ENCODE assay signal across 10 cellular contexts in genomic region chr1:68049941-68050878, GRCh38. TPM values are rescaled to one million over a fixed set of nuclear protein-coding genes. Genes with fewer than 3 reads are reported as not detected.
DNase-seq lines count a peak whose midpoint lies in the region; ATAC-seq and TF ChIP-seq lines count a peak whose summit lies in the region.
"Had no signal": no experiment of that assay in that cellular context is flagged by ENCODE, and none has a peak within 500 bp of the region (broad histone marks: within the 10 kb centered on the region; RNA-seq: fewer than 3 reads in every experiment).

Gene DIRAS3, minus strand, starts transcription at chr1:68050627. Its CDS starts 3,330 bp downstream, at chr1:68047297.

- H3K27me3 ChIP-seq in vagina = no peaks in the 10 kb centered on the region
- H3K27me3 ChIP-seq: BLaER1 treated with 17β-estradiol and CSF1 and Interleukin-3, amounts not matched to agents 10 nM and 100 nM had no signal

- peak within 1 kb of the TSS; percentile 29 for H3K27ac ChIP-seq in vagina
- H3K27ac ChIP-seq: BLaER1 treated with 17β-estradiol and CSF1 and Interleukin-3, amounts not matched to agents 10 nM and 100 nM had no signal

- peaks cover 6% of the 10 kb centered on the region for H3K4me1 ChIP-seq in vagina
- H3K4me1 ChIP-seq: BLaER1 treated with 17β-estradiol and CSF1 and Interleukin-3, amounts not matched to agents 10 nM and 100 nM had no signal

- peaks cover 2% of the 10 kb centered on the region for H3K4me1 Mint-ChIP-seq in T-helper 2 cell treated with Interferon-gamma antibody and Interleukin-4, amounts not matched to agents 5 μg/mL and 100 μg/mL, for 36 hours (ENCODE audit: low read depth)
- H3K4me1 Mint-ChIP-seq in endothelial cell (ENCODE audit: unreplicated experiment) = no peaks in the 10 kb centered on the region
- H3K4me1 Mint-ChIP-seq in stimulated activated memory B cell treated with anti-CD40 and anti-IgM and Interleukin-4, amounts not matched to agents 10 μg/mL and 1 μg/mL and 100 μg/mL, for 72 hours = no peaks in the 10 kb centered on the region
- H3K4me1 Mint-ChIP-seq: activated CD8-positive, alpha-beta memory T cell treated with anti-CD3 and anti-CD28 coated beads, Interleukin-2, amount 10 ng/mL, durations not matched to agents 7 days and 5 days had no signal

- no peaks in the 10 kb centered on the region for H3K36me3 Mint-ChIP-seq in T-helper 2 cell treated with Interferon-gamma antibody and Interleukin-4, amounts not matched to agents 5 μg/mL and 100 μg/mL, for 36 hours (ENCODE audit: low read depth)
- no peaks in the 10 kb centered on the region for H3K36me3 Mint-ChIP-seq in endothelial cell (ENCODE audit: low read depth, unreplicated experiment)
- no peaks in the 10 kb centered on the region for H3K36me3 Mint-ChIP-seq in stimulated activated memory B cell treated with anti-CD40 and anti-IgM and Interleukin-4, amounts not matched to agents 10 μg/mL and 1 μg/mL and 100 μg/mL, for 72 hours
- H3K36me3 Mint-ChIP-seq: activated CD8-positive, alpha-beta memory T cell treated with anti-CD3 and anti-CD28 coated beads, Interleukin-2, amount 10 ng/mL, durations not matched to agents 7 days and 5 days had no signal

- TF ChIP-seq CTCF in endothelial cell (IDR thresholded peaks at IDR 0.05; ENCODE audit: unreplicated experiment) (no peak), vagina (IDR thresholded peaks at IDR 0.05) (no peak)

- no peaks in the 10 kb centered on the region for H3K36me3 ChIP-seq in vagina
- H3K36me3 ChIP-seq: BLaER1 treated with 17β-estradiol and CSF1 and Interleukin-3, amounts not matched to agents 10 nM and 100 nM had no signal

- no peak for ATAC-seq in stimulated activated memory B cell treated with anti-CD40 and anti-IgM and Interleukin-4, amounts not matched to agents 10 μg/mL and 1 μg/mL and 100 μg/mL, for 72 hours
- ATAC-seq in GM18873 (IDR thresholded peaks at IDR 0.05; ENCODE audit: low FRiP score, unreplicated experiment) = no peak
- ATAC-seq in HG03039 (IDR thresholded peaks at IDR 0.05; ENCODE audit: unreplicated experiment) = no peak
- ATAC-seq: activated CD8-positive, alpha-beta memory T cell treated with anti-CD3 and anti-CD28 coated beads, Interleukin-2, amount 10 ng/mL, durations not matched to agents 7 days and 5 days had no signal

- TF ChIP-seq POLR2A in vagina (IDR thresholded peaks at IDR 0.05) = no peak

- H3K27ac Mint-ChIP-seq in T-helper 2 cell treated with Interferon-gamma antibody and Interleukin-4, amounts not matched to agents 5 μg/mL and 100 μg/mL, for 36 hours = no peak within 1 kb of the TSS
- no peak within 1 kb of the TSS for H3K27ac Mint-ChIP-seq in endothelial cell (ENCODE audit: unreplicated experiment)
- no peak within 1 kb of the TSS for H3K27ac Mint-ChIP-seq in stimulated activated memory B cell treated with anti-CD40 and anti-IgM and Interleukin-4, amounts not matched to agents 10 μg/mL and 1 μg/mL and 100 μg/mL, for 72 hours
- H3K27ac Mint-ChIP-seq: activated CD8-positive, alpha-beta memory T cell treated with anti-CD3 and anti-CD28 coated beads, Interleukin-2, amount 10 ng/mL, durations not matched to agents 7 days and 5 days had no signal

- H3K4me3 ChIP-seq in vagina = peak within 1 kb of the TSS; percentile 38 to 40
- H3K4me3 ChIP-seq: BLaER1 treated with 17β-estradiol and CSF1 and Interleukin-3, amounts not matched to agents 10 nM and 100 nM had no signal

- H3K4me3 Mint-ChIP-seq in T-helper 2 cell treated with Interferon-gamma antibody and Interleukin-4, amounts not matched to agents 5 μg/mL and 100 μg/mL, for 36 hours = no peak within 1 kb of the TSS
- H3K4me3 Mint-ChIP-seq in endothelial cell (ENCODE audit: unreplicated experiment) = peak within 1 kb of the TSS; percentile 67
- no peak within 1 kb of the TSS for H3K4me3 Mint-ChIP-seq in stimulated activated memory B cell treated with anti-CD40 and anti-IgM and Interleukin-4, amounts not matched to agents 10 μg/mL and 1 μg/mL and 100 μg/mL, for 72 hours
- H3K4me3 Mint-ChIP-seq: activated CD8-positive, alpha-beta memory T cell treated with anti-CD3 and anti-CD28 coated beads, Interleukin-2, amount 10 ng/mL, durations not matched to agents 7 days and 5 days had no signal

- H3K27me3 Mint-ChIP-seq in T-helper 2 cell treated with Interferon-gamma antibody and Interleukin-4, amounts not matched to agents 5 μg/mL and 100 μg/mL, for 36 hours (ENCODE audit: low read depth) = peaks cover 32% of the 10 kb centered on the region
- peaks cover 4% of the 10 kb centered on the region for H3K27me3 Mint-ChIP-seq in endothelial cell (ENCODE audit: unreplicated experiment)
- H3K27me3 Mint-ChIP-seq in stimulated activated memory B cell treated with anti-CD40 and anti-IgM and Interleukin-4, amounts not matched to agents 10 μg/mL and 1 μg/mL and 100 μg/mL, for 72 hours = no peaks in the 10 kb centered on the region

- peak; percentile 7 for DNase-seq in T-helper 2 cell treated with Interferon-gamma antibody and Interleukin-4, amounts not matched to agents 5 μg/mL and 100 μg/mL, for 36 hours (ENCODE audit: low spot score)
- DNase-seq in T-helper 2 cell = no peak
- DNase-seq in endothelial cell (ENCODE audit: low spot score) = peak; percentile 11
- DNase-seq in mucosa of gallbladder (ENCODE audit: low spot score) = peak; percentile 15
- DNase-seq in vagina (ENCODE audit: extremely low spot score in 2 of 2) = no peak
- DNase-seq: activated CD8-positive, alpha-beta memory T cell treated with anti-CD3 and anti-CD28 coated beads, Interleukin-2, amount 10 ng/mL, durations not matched to agents 7 days and 5 days had no signal

- H3K9me3 ChIP-seq in vagina = no peaks in the 10 kb centered on the region

- intact Hi-C loops in vagina (cut with DNase I) = no loop called here

- no peaks in the 10 kb centered on the region for H3K9me3 Mint-ChIP-seq in T-helper 2 cell treated with Interferon-gamma antibody and Interleukin-4, amounts not matched to agents 5 μg/mL and 100 μg/mL, for 36 hours
- no peaks in the 10 kb centered on the region for H3K9me3 Mint-ChIP-seq in endothelial cell (ENCODE audit: unreplicated experiment)
- H3K9me3 Mint-ChIP-seq in stimulated activated memory B cell treated with anti-CD40 and anti-IgM and Interleukin-4, amounts not matched to agents 10 μg/mL and 1 μg/mL and 100 μg/mL, for 72 hours = no peaks in the 10 kb centered on the region

RNA-seq across cellular contexts. Expression of gene DIRAS3, which starts in this region (rescaled TPM):
- 0.49 TPM for total RNA-seq in endothelial cell (ENCODE audit: unreplicated experiment)
- total RNA-seq in mucosa of gallbladder = 14.0 TPM
- total RNA-seq in vagina = 2.0 TPM

Comparison
In these comparisons a context has a peak if more than half of its experiments do, and no peak if none do; other contexts are left out.
1. DNase-seq: peak in T-helper 2 cell treated with Interferon-gamma antibody and Interleukin-4, amounts not matched to agents 5 μg/mL and 100 μg/mL, for 36 hours (single experiment) and mucosa of gallbladder (single experiment); none in T-helper 2 cell (0 of 5) and vagina (0 of 2).
2. Peak in DNase-seq in endothelial cell; RNA of the gene not detected or under 1 TPM.